ENCODE assay signal across 1 cellular context in genomic region chr2:216111122-216111521, GRCh38.
TF ChIP-seq lines count a peak whose summit lies in the region.

No MANE protein-coding gene starts in this region.

TF ChIP-seq in HCT116, 20 proteins besides CTCF, POLR2A, EP300 and RAD21 (continued from another document):
- TF ChIP-seq FOSL1 (IDR thresholded peaks at IDR 0.05; ENCODE audit: low read depth) (no peak), EZH2 (IDR thresholded peaks at IDR 0.05) (no peak), POLR2AphosphoS5 (IDR thresholded peaks at IDR 0.05; ENCODE audit: low read depth, low read length) (no peak), EGR1 (IDR thresholded peaks at IDR 0.05; ENCODE audit: low read depth) (no peak), ATF3 (IDR thresholded peaks at IDR 0.05) (no peak), ZFX (IDR thresholded peaks at IDR 0.05) (no peak), CBX3 (IDR thresholded peaks at IDR 0.05; ENCODE audit: low read depth) (no peak), YY1 (IDR thresholded peaks at IDR 0.05; ENCODE audit: extremely low read depth, insufficient replicate concordance, low read depth, low read length) (no peak), ZBTB33 (IDR thresholded peaks at IDR 0.05; ENCODE audit: extremely low read depth, insufficient replicate concordance, low read length) (no peak)
